In genomic region chr2:239887604-239888003, GRCh38 we compare ENCODE assay signal across 27 cellular contexts.
"Had no signal": no experiment of that assay in that cellular context is flagged by ENCODE, and none has a peak within 500 bp of the region (broad histone marks: within the 10 kb centered on the region; RNA-seq: fewer than 3 reads in every experiment).

No MANE protein-coding gene starts in this region.

- H3K4me1 ChIP-seq: lower lobe of right lung, prostate gland, right atrium auricular region had no signal

- ATAC-seq: left ventricle myocardium superior; lower lobe of right lung; naive thymus-derived CD8-positive, alpha-beta T cell; sciatic nerve; stimulated activated effector memory CD8-positive, alpha-beta T cell treated with anti-CD3 and anti-CD28 coated beads, Interleukin-12 subunit alpha, Interleukin-12 subunit beta, amount 100 ng/mL, for 72 hours had no signal

- H3K27ac Mint-ChIP-seq: endodermal cell; immature natural killer cell; naive thymus-derived CD8-positive, alpha-beta T cell; nephron progenitor cell; stimulated activated effector memory CD8-positive, alpha-beta T cell treated with anti-CD3 and anti-CD28 coated beads, Interleukin-12 subunit alpha, Interleukin-12 subunit beta, amount 100 ng/mL, for 72 hours; type B pancreatic cell had no signal

- H3K27ac ChIP-seq: dorsolateral prefrontal cortex, esophagus squamous epithelium, lower lobe of right lung, prostate gland, right atrium auricular region, testis, tibial artery had no signal

- H3K4me3 ChIP-seq: dorsolateral prefrontal cortex, esophagus squamous epithelium, lower lobe of right lung, prostate gland, right atrium auricular region, smooth muscle cell, testis, tibial artery had no signal

- H3K36me3 ChIP-seq: esophagus squamous epithelium, lower lobe of right lung, prostate gland, right atrium auricular region, tibial artery had no signal

- H3K4me3 Mint-ChIP-seq: endodermal cell; immature natural killer cell; naive thymus-derived CD8-positive, alpha-beta T cell; nephron progenitor cell; stimulated activated effector memory CD8-positive, alpha-beta T cell treated with anti-CD3 and anti-CD28 coated beads, Interleukin-12 subunit alpha, Interleukin-12 subunit beta, amount 100 ng/mL, for 72 hours; type B pancreatic cell had no signal

- H3K27me3 ChIP-seq: dorsolateral prefrontal cortex, right atrium auricular region, testis, tibial artery had no signal

- H3K36me3 Mint-ChIP-seq: stimulated activated effector memory CD8-positive, alpha-beta T cell treated with anti-CD3 and anti-CD28 coated beads, Interleukin-12 subunit alpha, Interleukin-12 subunit beta, amount 100 ng/mL, for 72 hours; type B pancreatic cell had no signal

- H3K4me1 Mint-ChIP-seq: endodermal cell; immature natural killer cell; naive thymus-derived CD8-positive, alpha-beta T cell; nephron progenitor cell; stimulated activated effector memory CD8-positive, alpha-beta T cell treated with anti-CD3 and anti-CD28 coated beads, Interleukin-12 subunit alpha, Interleukin-12 subunit beta, amount 100 ng/mL, for 72 hours had no signal

- DNase-seq: cortex of kidney; dorsolateral prefrontal cortex; effector CD8-positive, alpha-beta T cell; esophagus squamous epithelium; foreskin melanocyte; hypothalamus; immature natural killer cell; kidney glomerular epithelial cell; left ventricle myocardium superior; lower lobe of right lung; naive thymus-derived CD8-positive, alpha-beta T cell; nephron progenitor cell; nucleus accumbens; stimulated activated CD4-positive, alpha-beta T cell treated with anti-CD3 and anti-CD28 coated beads, Interleukin-12 subunit alpha, Interleukin-12 subunit beta, amount 100 ng/mL, for 4 hours; stimulated activated CD4-positive, alpha-beta T cell treated with anti-CD3 and anti-CD28 coated beads, Interleukin-1b, Interleukin-23, amount 100 ng/mL, for 48 hours; stimulated activated CD4-positive, alpha-beta T cell treated with anti-CD3 and anti-CD28 coated beads, Interleukin-4, amount 100 ng/mL, for 1 hour; stimulated activated naive CD4-positive, alpha-beta T cell treated with Interleukin-2 at 50 U/mL for 16 hours; substantia nigra had no signal

- H3K9me3 ChIP-seq: prostate gland, testis had no signal
